1 cellular context compared by ENCODE assay signal in the genomic region with DNA sequence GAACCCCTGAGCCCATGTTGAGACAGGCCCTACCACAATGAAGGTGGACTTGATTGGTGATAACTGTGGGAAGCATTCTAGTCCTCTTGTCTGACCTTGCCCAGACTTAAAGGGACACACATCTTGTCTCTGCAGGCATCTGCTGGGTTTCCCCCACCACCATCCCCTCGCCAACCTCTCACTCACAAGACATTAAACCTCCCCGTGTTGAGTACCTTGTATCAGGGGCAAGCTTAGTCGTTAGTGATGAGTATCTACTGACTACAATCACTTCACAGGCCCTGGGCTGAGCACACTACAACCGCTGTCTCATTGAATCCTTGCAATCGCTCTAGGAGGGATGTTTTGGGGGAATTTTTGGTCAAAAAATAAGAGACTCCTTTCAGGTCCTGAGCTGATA.
TF ChIP-seq lines count a peak whose summit lies in the region.

No MANE protein-coding gene starts in this region.

TF ChIP-seq in GM12878, 131 proteins besides CTCF, POLR2A, EP300 and RAD21 (continued from another document):
- TF ChIP-seq, protein P1, sequence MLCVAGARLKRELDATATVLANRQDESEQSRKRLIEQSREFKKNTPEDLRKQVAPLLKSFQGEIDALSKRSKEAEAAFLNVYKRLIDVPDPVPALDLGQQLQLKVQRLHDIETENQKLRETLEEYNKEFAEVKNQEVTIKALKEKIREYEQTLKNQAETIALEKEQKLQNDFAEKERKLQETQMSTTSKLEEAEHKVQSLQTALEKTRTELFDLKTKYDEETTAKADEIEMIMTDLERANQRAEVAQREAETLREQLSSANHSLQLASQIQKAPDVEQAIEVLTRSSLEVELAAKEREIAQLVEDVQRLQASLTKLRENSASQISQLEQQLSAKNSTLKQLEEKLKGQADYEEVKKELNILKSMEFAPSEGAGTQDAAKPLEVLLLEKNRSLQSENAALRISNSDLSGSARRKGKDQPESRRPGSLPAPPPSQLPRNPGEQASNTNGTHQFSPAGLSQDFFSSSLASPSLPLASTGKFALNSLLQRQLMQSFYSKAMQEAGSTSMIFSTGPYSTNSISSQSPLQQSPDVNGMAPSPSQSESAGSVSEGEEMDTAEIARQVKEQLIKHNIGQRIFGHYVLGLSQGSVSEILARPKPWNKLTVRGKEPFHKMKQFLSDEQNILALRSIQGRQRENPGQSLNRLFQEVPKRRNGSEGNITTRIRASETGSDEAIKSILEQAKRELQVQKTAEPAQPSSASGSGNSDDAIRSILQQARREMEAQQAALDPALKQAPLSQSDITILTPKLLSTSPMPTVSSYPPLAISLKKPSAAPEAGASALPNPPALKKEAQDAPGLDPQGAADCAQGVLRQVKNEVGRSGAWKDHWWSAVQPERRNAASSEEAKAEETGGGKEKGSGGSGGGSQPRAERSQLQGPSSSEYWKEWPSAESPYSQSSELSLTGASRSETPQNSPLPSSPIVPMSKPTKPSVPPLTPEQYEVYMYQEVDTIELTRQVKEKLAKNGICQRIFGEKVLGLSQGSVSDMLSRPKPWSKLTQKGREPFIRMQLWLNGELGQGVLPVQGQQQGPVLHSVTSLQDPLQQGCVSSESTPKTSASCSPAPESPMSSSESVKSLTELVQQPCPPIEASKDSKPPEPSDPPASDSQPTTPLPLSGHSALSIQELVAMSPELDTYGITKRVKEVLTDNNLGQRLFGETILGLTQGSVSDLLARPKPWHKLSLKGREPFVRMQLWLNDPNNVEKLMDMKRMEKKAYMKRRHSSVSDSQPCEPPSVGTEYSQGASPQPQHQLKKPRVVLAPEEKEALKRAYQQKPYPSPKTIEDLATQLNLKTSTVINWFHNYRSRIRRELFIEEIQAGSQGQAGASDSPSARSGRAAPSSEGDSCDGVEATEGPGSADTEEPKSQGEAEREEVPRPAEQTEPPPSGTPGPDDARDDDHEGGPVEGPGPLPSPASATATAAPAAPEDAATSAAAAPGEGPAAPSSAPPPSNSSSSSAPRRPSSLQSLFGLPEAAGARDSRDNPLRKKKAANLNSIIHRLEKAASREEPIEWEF (IDR thresholded peaks at IDR 0.05; ENCODE audit: insufficient replicate concordance, low read depth, low read length), result no peak
- no peak for TF ChIP-seq FOXM1 (IDR thresholded peaks at IDR 0.05; ENCODE audit: low read depth, low read length)
- TF ChIP-seq KDM1A (IDR thresholded peaks at IDR 0.05; ENCODE audit: borderline replicate concordance), result no peak
- TF ChIP-seq CBX3 (IDR thresholded peaks at IDR 0.05; ENCODE audit: borderline replicate concordance, low read depth), result no peak
- no peak for TF ChIP-seq MTA3 (IDR thresholded peaks at IDR 0.05; ENCODE audit: borderline replicate concordance, low read length)
- TF ChIP-seq SREBF1 (IDR thresholded peaks at IDR 0.05; ENCODE audit: low read length), result no peak
- no peak for TF ChIP-seq NBN (IDR thresholded peaks at IDR 0.05)
- no peak for TF ChIP-seq ESRRA (IDR thresholded peaks at IDR 0.05; ENCODE audit: low read length)
- no peak for TF ChIP-seq BMI1 (IDR thresholded peaks at IDR 0.05; ENCODE audit: borderline replicate concordance)
- TF ChIP-seq, protein P2, sequence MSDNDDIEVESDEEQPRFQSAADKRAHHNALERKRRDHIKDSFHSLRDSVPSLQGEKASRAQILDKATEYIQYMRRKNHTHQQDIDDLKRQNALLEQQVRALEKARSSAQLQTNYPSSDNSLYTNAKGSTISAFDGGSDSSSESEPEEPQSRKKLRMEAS (IDR thresholded peaks at IDR 0.05; ENCODE audit: low read depth, low read length), result no peak
- TF ChIP-seq TBL1XR1 (IDR thresholded peaks at IDR 0.05; ENCODE audit: low read depth, low read length), result no peak
- no peak for TF ChIP-seq HDGF (IDR thresholded peaks at IDR 0.05)
